Comparison of ENCODE assay signal across 14 cellular contexts in genomic region chr20:36957875-36958667, GRCh38. TPM values are rescaled to one million over a fixed set of nuclear protein-coding genes. Genes with fewer than 3 reads are reported as not detected.
DNase-seq lines count a peak whose midpoint lies in the region; ATAC-seq and TF ChIP-seq lines count a peak whose summit lies in the region.
"Had no signal": no experiment of that assay in that cellular context is flagged by ENCODE, and none has a peak within 500 bp of the region (broad histone marks: within the 10 kb centered on the region; RNA-seq: fewer than 3 reads in every experiment).

No MANE protein-coding gene starts in this region.

- WGBS in sigmoid colon, 2 donors: 89 to 91% methylated on average over 10 of the region's 10 CpGs
- 84 to 89% methylated on average over 10 of the region's 10 CpGs for WGBS in lower leg skin, 2 donors

- H3K27ac ChIP-seq in left lung: peak overlapping the region; percentile 56 to 79
- no peak overlapping the region for H3K27ac ChIP-seq in sigmoid colon
- H3K27ac ChIP-seq: foreskin keratinocyte, SJSA1, uterus had no signal

- peak; percentile 49 for ATAC-seq in stimulated activated naive CD8-positive, alpha-beta T cell treated with anti-CD3 and anti-CD28 coated beads, Interleukin-15, amount 100 ng/mL, for 72 hours
- ATAC-seq in stimulated activated naive CD8-positive, alpha-beta T cell treated with anti-CD3 and anti-CD28 coated beads, Interleukin-15, Interleukin-2, amounts not matched to agents 100 U/mL and 50 U/mL, for 24 hours: no peak
- ATAC-seq in T-cell (replicated peaks in 1 of 4): no peak
- peak; percentile 80 for ATAC-seq in left lung
- ATAC-seq: foreskin keratinocyte had no signal

- H3K4me3 ChIP-seq in left lung: no peak overlapping the region
- no peak overlapping the region for H3K4me3 ChIP-seq in sigmoid colon
- H3K4me3 ChIP-seq in lower leg skin (ENCODE audit: low read depth, poor library complexity, severe bottlenecking): no peak overlapping the region
- H3K4me3 ChIP-seq: SJSA1, uterus had no signal

- TF ChIP-seq POLR2A in sigmoid colon (IDR thresholded peaks at IDR 0.05) (no peak), lower leg skin (IDR thresholded peaks at IDR 0.05) (no peak)

- no peaks in the 10 kb centered on the region for H3K27me3 Mint-ChIP-seq in stimulated activated naive CD8-positive, alpha-beta T cell treated with anti-CD3 and anti-CD28 coated beads, Interleukin-15, amount 100 ng/mL, for 72 hours
- no peaks in the 10 kb centered on the region for H3K27me3 Mint-ChIP-seq in T-cell
- H3K27me3 Mint-ChIP-seq in chondrocyte (ENCODE audit: low read depth): no peaks in the 10 kb centered on the region
- H3K27me3 Mint-ChIP-seq: activated B cell treated with CpG ODN at 0.5 μM for 24 hours, progenitor cell of endocrine pancreas had no signal

- H3K9me3 ChIP-seq in left lung (peaks cover 0 to 5% of the 10 kb centered on the region in 2 donors), sigmoid colon (no peaks in the 10 kb centered on the region)
- H3K9me3 ChIP-seq: uterus had no signal

- POLR2A ChIA-PET in T-cell (lab: Charles Lee): interaction anchor here in 1 of 2 donors (0.6 kb wide), 1 partner anchor 26 kb away, joined by 3 read pairs; no protein-coding TSS in a partner anchor

- H3K4me1 ChIP-seq in left lung (peaks cover 4 to 42% of the 10 kb centered on the region in 2 donors), sigmoid colon (no peaks in the 10 kb centered on the region)
- H3K4me1 ChIP-seq: foreskin keratinocyte, SJSA1, uterus had no signal

- H3K4me3 Mint-ChIP-seq in stimulated activated naive CD8-positive, alpha-beta T cell treated with anti-CD3 and anti-CD28 coated beads, Interleukin-15, amount 100 ng/mL, for 72 hours: no peak overlapping the region
- H3K4me3 Mint-ChIP-seq in T-cell: no peak overlapping the region
- no peak overlapping the region for H3K4me3 Mint-ChIP-seq in chondrocyte (ENCODE audit: unreplicated experiment)
- H3K4me3 Mint-ChIP-seq: activated B cell treated with CpG ODN at 0.5 μM for 24 hours had no signal

- H3K27ac Mint-ChIP-seq in stimulated activated naive CD8-positive, alpha-beta T cell treated with anti-CD3 and anti-CD28 coated beads, Interleukin-15, amount 100 ng/mL, for 72 hours: no peak overlapping the region
- H3K27ac Mint-ChIP-seq in T-cell (peak overlapping the region; percentile 1 to 20), chondrocyte (ENCODE audit: unreplicated experiment) (no peak overlapping the region)
- H3K27ac Mint-ChIP-seq: activated B cell treated with CpG ODN at 0.5 μM for 24 hours, progenitor cell of endocrine pancreas had no signal

- H3K9me3 Mint-ChIP-seq in stimulated activated naive CD8-positive, alpha-beta T cell treated with anti-CD3 and anti-CD28 coated beads, Interleukin-15, amount 100 ng/mL, for 72 hours: peaks cover 6 to 7% of the 10 kb centered on the region in 2 donors
- H3K9me3 Mint-ChIP-seq in T-cell (peaks cover 0 to 5% (median 4%) of the 10 kb centered on the region in 3 donors), chondrocyte (ENCODE audit: low read depth) (peaks cover 8% of the 10 kb centered on the region)

- TF ChIP-seq CTCF in left lung (IDR thresholded peaks at IDR 0.05) (no peak), chondrocyte (IDR thresholded peaks at IDR 0.05) (no peak), sigmoid colon (IDR thresholded peaks at IDR 0.05) (no peak), lower leg skin (IDR thresholded peaks at IDR 0.05) (no peak)

- intact Hi-C loops in left lung (cut with DNase I): no loop called here
- intact Hi-C loops in sigmoid colon (cut with DNase I): no loop called here
- intact Hi-C loops in lower leg skin (cut with DNase I; ENCODE audit: low total_unique reads): no loop called here

- DNase-seq in stimulated activated naive CD8-positive, alpha-beta T cell treated with anti-CD3 and anti-CD28 coated beads, Interleukin-15, amount 100 ng/mL, for 72 hours: no peak
- DNase-seq in stimulated activated naive CD8-positive, alpha-beta T cell treated with anti-CD3 and anti-CD28 coated beads, Interleukin-15, Interleukin-2, amounts not matched to agents 100 U/mL and 50 U/mL, for 24 hours: no peak
- DNase-seq in T-cell: no peak
- peak in 1 of 2 donors; percentile 38 for DNase-seq in left lung
- no peak for DNase-seq in amniotic stem cell (lab: John Stamatoyannopoulos, UW)
- no peak for DNase-seq in chondrocyte (ENCODE audit: low spot score)
- DNase-seq in sigmoid colon: no peak
- DNase-seq in lower leg skin (ENCODE audit: low spot score in 2 of 2): no peak
- DNase-seq: activated B cell treated with CpG ODN at 0.5 μM for 24 hours, foreskin keratinocyte, NCI-H2029, uterus had no signal

- CTCF ChIA-PET in T-cell (lab: Charles Lee): interaction anchor here in 1 of 2 donors (0.5 to 0.6 kb wide), 2 partner anchors 11 to 16 kb away, joined by 3 read pairs; no protein-coding TSS in a partner anchor

- no peaks in the 10 kb centered on the region for H3K27me3 ChIP-seq in left lung
- no peaks in the 10 kb centered on the region for H3K27me3 ChIP-seq in sigmoid colon
- H3K27me3 ChIP-seq: foreskin keratinocyte, SJSA1, uterus had no signal

- peaks cover 17% of the 10 kb centered on the region for H3K4me1 Mint-ChIP-seq in stimulated activated naive CD8-positive, alpha-beta T cell treated with anti-CD3 and anti-CD28 coated beads, Interleukin-15, amount 100 ng/mL, for 72 hours
- peaks cover 21 to 32% (median 30%) of the 10 kb centered on the region in 3 donors for H3K4me1 Mint-ChIP-seq in T-cell
- H3K4me1 Mint-ChIP-seq in chondrocyte (ENCODE audit: low read depth): no peaks in the 10 kb centered on the region
- H3K4me1 Mint-ChIP-seq: activated B cell treated with CpG ODN at 0.5 μM for 24 hours had no signal

- H3K36me3 ChIP-seq in left lung (no peaks in the 10 kb centered on the region), sigmoid colon (no peaks in the 10 kb centered on the region)
- H3K36me3 ChIP-seq: SJSA1, uterus had no signal

- TF ChIP-seq EP300 in sigmoid colon (IDR thresholded peaks at IDR 0.05): no peak

- H3K36me3 Mint-ChIP-seq in T-cell (peaks cover 6% of the 10 kb centered on the region), chondrocyte (ENCODE audit: low read depth) (peaks cover 1% of the 10 kb centered on the region)

RNA-seq across cellular contexts. Expression of gene SAMHD1, which starts 6.6 kb away (rescaled TPM):
- total RNA-seq in T-cell (100 to 1,000 TPM; 218 to 437 (median 244) TPM), left lung (100 to 1,000 TPM; 128 to 197 TPM), chondrocyte (15.5 to 21.8 TPM (median 17.3 TPM) in 3 replicates), sigmoid colon (100 to 1,000 TPM in 3 of 4 donors, 10 to 100 TPM in 1; 89.6 to 179 (median 146) TPM), lower leg skin (100 to 1,000 TPM in 1 of 4 donors, 10 to 100 TPM in 3; 29.4 to 109 (median 38.3) TPM)
- 10 to 100 TPM; 27.0 to 67.4 (median 49.2) TPM for polyA plus RNA-seq in sigmoid colon

Comparison
In these comparisons a context has a peak if more than half of its experiments do, and no peak if none do; other contexts are left out.
1. ATAC-seq: peak in stimulated activated naive CD8-positive, alpha-beta T cell treated with anti-CD3 and anti-CD28 coated beads, Interleukin-15, amount 100 ng/mL, for 72 hours (single experiment) and left lung (single experiment); none in stimulated activated naive CD8-positive, alpha-beta T cell treated with anti-CD3 and anti-CD28 coated beads, Interleukin-15, Interleukin-2, amounts not matched to agents 100 U/mL and 50 U/mL, for 24 hours (single experiment) and T-cell (0 of 4).
2. H3K27ac Mint-ChIP-seq: peak in T-cell (2 of 2); none in stimulated activated naive CD8-positive, alpha-beta T cell treated with anti-CD3 and anti-CD28 coated beads, Interleukin-15, amount 100 ng/mL, for 72 hours (0 of 2) and chondrocyte (single experiment).
3. H3K27ac ChIP-seq: peak in left lung (2 of 2); none in sigmoid colon (0 of 4).